In the genomic region with DNA sequence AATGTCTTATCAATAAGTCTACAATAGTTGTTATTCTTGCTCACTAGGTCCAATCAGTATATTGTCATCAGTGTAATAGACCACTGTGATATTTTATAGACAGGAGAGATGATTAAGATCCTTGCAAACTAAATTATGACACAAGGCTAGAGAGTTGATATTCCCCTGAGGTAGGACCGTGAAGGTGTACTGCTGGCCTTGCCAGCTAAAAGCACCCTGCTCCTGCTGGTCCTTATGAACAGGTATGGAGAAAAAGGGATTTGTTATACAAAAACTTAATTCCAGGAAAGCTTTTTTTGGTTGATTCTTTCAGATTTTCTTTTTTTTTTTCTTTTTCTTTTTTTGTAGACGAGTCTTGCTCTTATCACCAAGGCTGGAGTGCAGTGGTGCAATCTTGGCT, we compare ENCODE assay signal across 30 cellular contexts.
"Had no signal": no experiment of that assay in that cellular context is flagged by ENCODE, and none has a peak within 500 bp of the region (broad histone marks: within the 10 kb centered on the region; RNA-seq: fewer than 3 reads in every experiment).

No MANE protein-coding gene starts in this region.

- H3K36me3 ChIP-seq: adrenal gland, ascending aorta, brain microvascular endothelial cell, breast epithelium, cardiac muscle cell had no signal

- H3K9me3 ChIP-seq: adrenal gland, ascending aorta, body of pancreas, breast epithelium had no signal

- ATAC-seq: activated naive CD4-positive, alpha-beta T cell treated with anti-CD3 and anti-CD28 coated beads, Interleukin-2, amount 50 U/mL, for 72 hours; activated naive CD8-positive, alpha-beta T cell treated with anti-CD3 and anti-CD28 coated beads, Interleukin-2, amount 50 U/mL, for 24 hours; activated T-cell treated with anti-CD3 and anti-CD28 coated beads, Interleukin-2, amount 50 U/mL, for 4 hours; activated T-cell treated with anti-CD3 and anti-CD28 coated beads, Interleukin-2, amount 50 U/mL, for 72 hours; activated T-helper 17 cell treated with anti-CD3 and anti-CD28 coated beads, Interleukin-2, amount 50 U/mL, for 72 hours; body of pancreas had no signal

- H3K4me1 ChIP-seq: adrenal gland, ascending aorta, body of pancreas, breast epithelium had no signal

- H3K4me3 ChIP-seq: adrenal gland, ascending aorta, body of pancreas, breast epithelium, cardiac muscle cell had no signal

- DNase-seq: activated effector memory CD4-positive, alpha-beta T cell treated with anti-CD3 and anti-CD28 coated beads, Interleukin-2, amount 50 U/mL, for 16 hours; activated effector memory CD4-positive, alpha-beta T cell treated with Interleukin-2 at 50 U/mL for 16 hours; activated gamma-delta T cell; activated gamma-delta T cell treated with Interleukin-2 at 50 U/mL for 16 hours; activated naive CD4-positive, alpha-beta T cell; activated naive CD4-positive, alpha-beta T cell treated with anti-CD3 and anti-CD28 coated beads for 36 hours; activated naive CD4-positive, alpha-beta T cell treated with anti-CD3 and anti-CD28 coated beads, Interleukin-2, amount 10 ng/mL, durations not matched to agents 7 days and 5 days; activated naive CD4-positive, alpha-beta T cell treated with anti-CD3 and anti-CD28 coated beads, Interleukin-2, amount 50 U/mL, for 16 hours; activated naive CD4-positive, alpha-beta T cell treated with Interleukin-2 at 50 U/mL for 16 hours; activated naive CD8-positive, alpha-beta T cell treated with anti-CD3 and anti-CD28 coated beads for 36 hours; activated naive CD8-positive, alpha-beta T cell treated with anti-CD3 and anti-CD28 coated beads, Interleukin-2, amount 10 ng/mL, durations not matched to agents 7 days and 5 days; activated naive CD8-positive, alpha-beta T cell treated with anti-CD3 and anti-CD28 coated beads, Interleukin-2, amount 50 U/mL, for 24 hours; activated T-cell treated with anti-CD3 and anti-CD28 coated beads, Interleukin-2, amount 50 U/mL, for 4 hours; activated T-cell treated with anti-CD3 and anti-CD28 coated beads, Interleukin-2, amount 50 U/mL, for 48 hours; activated T-cell treated with anti-CD3 and anti-CD28 coated beads, Interleukin-2, amount 50 U/mL, for 72 hours; adrenal gland; amniotic stem cell; amygdala; anterior cingulate cortex; aorta; body of pancreas; brain microvascular endothelial cell; caudate nucleus; central memory CD4-positive, alpha-beta T cell; cerebellar nuclear complex had no signal

- H3K27ac ChIP-seq: adrenal gland, ascending aorta, body of pancreas, brain microvascular endothelial cell, breast epithelium, cardiac muscle cell had no signal
